24 cellular contexts compared by ENCODE assay signal in genomic region chr16:70644763-70645597, GRCh38. TPM values are rescaled to one million over a fixed set of nuclear protein-coding genes. Genes with fewer than 3 reads are reported as not detected.
DNase-seq lines count a peak whose midpoint lies in the region; ATAC-seq and TF ChIP-seq lines count a peak whose summit lies in the region.
"Had no signal": no experiment of that assay in that cellular context is flagged by ENCODE, and none has a peak within 500 bp of the region (broad histone marks: within the 10 kb centered on the region; RNA-seq: fewer than 3 reads in every experiment).

No MANE protein-coding gene starts in this region.

- H2BK5ac ChIP-seq in mesendoderm (ENCODE audit: low read length), result no peak overlapping the region

- H2BK120ac ChIP-seq in mesendoderm (ENCODE audit: low read depth, low read length), result no peak overlapping the region

- no peak overlapping the region for H3K4me2 ChIP-seq in OCI-LY1 (ENCODE audit: low read length)
- no peak overlapping the region for H3K4me2 ChIP-seq in mesendoderm (ENCODE audit: low read length)
- H3K4me2 ChIP-seq: neural progenitor cell had no signal

- no peak overlapping the region for H3K23ac ChIP-seq in mesendoderm (ENCODE audit: low read length)

- ATAC-seq in HG03108 (IDR thresholded peaks at IDR 0.05; ENCODE audit: unreplicated experiment) (no peak), HG02870 (IDR thresholded peaks at IDR 0.05; ENCODE audit: unreplicated experiment) (no peak)

- TF ChIP-seq CTCF in GM12873 (IDR thresholded peaks at IDR 0.05; ENCODE audit: insufficient read depth, low read depth, low read length, missing control alignments) (peak; percentile 13), OCI-LY1 (IDR thresholded peaks at IDR 0.05; ENCODE audit: low read length) (peak; percentile 25; the same call in 1 of the 2 replicates)

- H2BK15ac ChIP-seq in mesendoderm (replicated peaks; ENCODE audit: low read depth), result no peak overlapping the region

- no CpG with 5 or more reads among the region's 10 CpGs for WGBS in mesendoderm (ENCODE audit: extremely low coverage, insufficient coverage, low lambda C conversion rate)

- no peaks in the 10 kb centered on the region for H3K79me1 ChIP-seq in mesendoderm (ENCODE audit: low read length)

- no peaks in the 10 kb centered on the region for H3K9me3 ChIP-seq in OCI-LY1 (ENCODE audit: low read length)
- H3K9me3 ChIP-seq: transverse colon had no signal

- H3K18ac ChIP-seq in mesendoderm (ENCODE audit: low read length), result no peak overlapping the region

- peak; percentile 32 for DNase-seq in NCI-H2171 treated with DMSO at 0.1 percent for 48 hours (lab: John Stamatoyannopoulos, UW)
- DNase-seq in NCI-H2171 (lab: John Stamatoyannopoulos, UW), result no peak
- peak; percentile 62 for DNase-seq in mesendoderm
- no peak for DNase-seq in H4 (ENCODE audit: low spot score)
- DNase-seq: activated CD4-positive, CD25-positive, alpha-beta regulatory T cell; activated naive CD8-positive, alpha-beta T cell treated with anti-CD3 and anti-CD28 coated beads, Interleukin-2, amount 10 ng/mL, durations not matched to agents 7 days and 5 days; DMS153; foreskin melanocyte; HCEC 1CT; midbrain; NCI-H1417 treated with DMSO at 0.1 percent for 48 hours; NCI-H226; retina; stimulated activated naive CD4-positive, alpha-beta T cell treated with Interleukin-2 at 50 U/mL for 16 hours; T-helper 2 cell; transverse colon had no signal

- H3K27ac ChIP-seq in OCI-LY1 (ENCODE audit: low read depth, low read length, poor library complexity, severe bottlenecking) (no peak overlapping the region), mesendoderm (ENCODE audit: low read depth, low read length) (no peak overlapping the region)
- H3K27ac ChIP-seq: neural progenitor cell, transverse colon had no signal

- H3K4ac ChIP-seq in mesendoderm (ENCODE audit: low read depth, low read length), result no peak overlapping the region

- H3K4me3 ChIP-seq in OCI-LY1 (ENCODE audit: low read depth, low read length, poor library complexity, severe bottlenecking) (no peak overlapping the region), mesendoderm (ENCODE audit: low read length) (no peak overlapping the region)
- H3K4me3 ChIP-seq: neural progenitor cell, transverse colon had no signal

- H3K56ac ChIP-seq in mesendoderm (ENCODE audit: low read length), result no peak overlapping the region

- H3K79me2 ChIP-seq in OCI-LY1 (ENCODE audit: insufficient read depth, low read length) (no peaks in the 10 kb centered on the region), mesendoderm (ENCODE audit: control insufficient read depth, insufficient read depth, low read length) (no peaks in the 10 kb centered on the region)

- no peaks in the 10 kb centered on the region for H4K20me1 ChIP-seq in OCI-LY1 (ENCODE audit: insufficient read depth, low read length)

- H2AFZ ChIP-seq in OCI-LY1 (ENCODE audit: low read length), result no peak overlapping the region
- H2AFZ ChIP-seq: neural progenitor cell had no signal

- H3F3A ChIP-seq in OCI-LY1 (ENCODE audit: insufficient read depth, low read length), result no peaks in the 10 kb centered on the region

- H3K27me3 ChIP-seq in OCI-LY1 (ENCODE audit: insufficient read depth, low read length) (peaks cover 4% of the 10 kb centered on the region; the same call in 1 of the 2 replicates), mesendoderm (ENCODE audit: insufficient read depth, low read length, poor library complexity) (no peaks in the 10 kb centered on the region)
- H3K27me3 ChIP-seq: neural progenitor cell, transverse colon had no signal

- no peaks in the 10 kb centered on the region for H3K9me2 ChIP-seq in OCI-LY1 (ENCODE audit: low read depth, low read length)

- no peak overlapping the region for H4K5ac ChIP-seq in mesendoderm (ENCODE audit: low read length)

- H3K36me3 ChIP-seq in OCI-LY1 (ENCODE audit: insufficient read depth, low read length), result no peaks in the 10 kb centered on the region
- H3K36me3 ChIP-seq in mesendoderm (ENCODE audit: control insufficient read depth, insufficient read depth, low read length), result no peaks in the 10 kb centered on the region
- H3K36me3 ChIP-seq: neural progenitor cell, transverse colon had no signal

- no peak overlapping the region for H3K9ac ChIP-seq in OCI-LY1 (ENCODE audit: low read length)
- no peak overlapping the region for H3K9ac ChIP-seq in mesendoderm (ENCODE audit: low read length)
- H3K9ac ChIP-seq: neural progenitor cell had no signal

- H3K4me1 ChIP-seq in OCI-LY1 (ENCODE audit: insufficient read depth, low read length, severe bottlenecking) (no peaks in the 10 kb centered on the region), mesendoderm (ENCODE audit: control insufficient read depth, low read depth, low read length) (no peaks in the 10 kb centered on the region)
- H3K4me1 ChIP-seq: neural progenitor cell had no signal

- no peak overlapping the region for H4K8ac ChIP-seq in mesendoderm (ENCODE audit: low read depth, low read length)

- H2AK5ac ChIP-seq in mesendoderm (ENCODE audit: low read length), result no peak overlapping the region

RNA-seq across cellular contexts. Expression of gene IL34, which starts 1.4 kb away (rescaled TPM):
- 4.1 TPM for polyA plus RNA-seq in mesendoderm (2013, experiment 1 of 2)
- 4.1 TPM for polyA plus RNA-seq in mesendoderm (2013, experiment 2 of 2)
- total RNA-seq in H4 (2014; rRNA removed; shearing (Covaris generic)), result not detected in 2 replicates
- total RNA-seq: activated CD8-positive, alpha-beta memory T cell treated with anti-CD3 and anti-CD28 coated beads for 36 hours; activated T-helper 1 cell treated with anti-CD3 and anti-CD28 coated beads, Interleukin-12 subunit alpha, Interleukin-12 subunit beta, Interleukin-2, Interleukin-4 antibody, amounts not matched to agents 30 ng/mL and 10 ng/mL and 1 ng/mL, durations not matched to agents 14 hours and 24 hours and 36 hours had no signal
- polyA plus RNA-seq: CD14-positive monocyte had no signal

RNA-seq across cellular contexts. Expression of gene MTSS2, which starts 40.9 kb away (rescaled TPM):
- polyA plus RNA-seq in mesendoderm (2013, experiment 1 of 2), result 43.1 TPM
- polyA plus RNA-seq in mesendoderm (2013, experiment 2 of 2), result 46.9 TPM
- total RNA-seq in H4 (2014; rRNA removed; shearing (Covaris generic)), result 8.6 and 13.9 TPM in 2 replicates
- polyA plus RNA-seq: CD14-positive monocyte had no signal

Comparison
In these comparisons a context has a peak if more than half of its experiments do, and no peak if none do; other contexts are left out.
1. DNase-seq: peak in NCI-H2171 treated with DMSO at 0.1 percent for 48 hours (single experiment) and mesendoderm (single experiment); none in NCI-H2171 (single experiment) and H4 (single experiment).